ENCODE assay signal across 13 cellular contexts in genomic region chr3:11604139-11604895, GRCh38. TPM values are rescaled to one million over a fixed set of nuclear protein-coding genes. Genes with fewer than 3 reads are reported as not detected.
DNase-seq lines count a peak whose midpoint lies in the region; ATAC-seq and TF ChIP-seq lines count a peak whose summit lies in the region.
"Had no signal": no experiment of that assay in that cellular context is flagged by ENCODE, and none has a peak within 500 bp of the region (broad histone marks: within the 10 kb centered on the region; RNA-seq: fewer than 3 reads in every experiment).

No MANE protein-coding gene starts in this region.

- peak overlapping the region; percentile 52 for H3K4me3 Mint-ChIP-seq in chondrocyte (ENCODE audit: unreplicated experiment)
- H3K4me3 Mint-ChIP-seq in MCF 10A (ENCODE audit: unreplicated experiment) = no peak overlapping the region
- H3K4me3 Mint-ChIP-seq: natural killer cell treated with Interleukin-12 subunit alpha and Interleukin-12 subunit beta and Interleukin-15 and Interleukin-18, amount 100 ng/mL, for 72 hours had no signal

- TF ChIP-seq CTCF in heart right ventricle (IDR thresholded peaks at IDR 0.05) (no peak), chondrocyte (IDR thresholded peaks at IDR 0.05) (no peak), uterus (IDR thresholded peaks at IDR 0.05) (no peak), MCF 10A (IDR thresholded peaks at IDR 0.05; ENCODE audit: unreplicated experiment) (no peak)

- no peaks in the 10 kb centered on the region for H3K9me3 ChIP-seq in heart right ventricle
- no peaks in the 10 kb centered on the region for H3K9me3 ChIP-seq in mesodermal cell (ENCODE audit: control insufficient read depth, low read length)
- no peaks in the 10 kb centered on the region for H3K9me3 ChIP-seq in uterus

- H3K27ac ChIP-seq in heart right ventricle = peak overlapping the region; percentile 26 to 87 (median 82)
- H3K27ac ChIP-seq in mesodermal cell (ENCODE audit: low read depth, low read length, severe bottlenecking) = peak overlapping the region; percentile 98
- H3K27ac ChIP-seq in uterus = peak overlapping the region; percentile 86 to 94

- TF ChIP-seq POLR2A in uterus (IDR thresholded peaks at IDR 0.05) = no peak

- H3K27me3 ChIP-seq in heart right ventricle = no peaks in the 10 kb centered on the region
- H3K27me3 ChIP-seq in uterus = no peaks in the 10 kb centered on the region

- no peak for DNase-seq in heart right ventricle
- no peak for DNase-seq in Right ventricle myocardium inferior (ENCODE audit: missing footprints)
- DNase-seq in chondrocyte (ENCODE audit: low spot score) = no peak
- DNase-seq in uterus = no peak
- no peak for DNase-seq in SKM-1 treated with dmso at 0.1 percent for 144 hours (lab: John Stamatoyannopoulos, UW; ENCODE audit: unreplicated experiment)
- no peak for DNase-seq in MCF 10A (ENCODE audit: unreplicated experiment)
- DNase-seq: activated CD4-positive, alpha-beta T cell treated with anti-CD3 and anti-CD28 coated beads, Interleukin-2, amount 50 U/mL, for 4 hours; AML-193; effector CD8-positive, alpha-beta T cell; NCI-H524 had no signal

- H3K36me3 ChIP-seq in heart right ventricle = peaks cover 0 to 32% (median 0%) of the 10 kb centered on the region in 9 donors
- H3K36me3 ChIP-seq in mesodermal cell (ENCODE audit: control insufficient read depth, insufficient read depth, low read length) = peaks cover 38% of the 10 kb centered on the region
- no peaks in the 10 kb centered on the region for H3K36me3 ChIP-seq in uterus

- BruUV-seq in MCF 10A (replicated peaks; lab: Mats Ljungman, UMichigan) = no TSS peak

- no peaks in the 10 kb centered on the region for H3K9me3 Mint-ChIP-seq in chondrocyte (ENCODE audit: low read depth)
- no peaks in the 10 kb centered on the region for H3K9me3 Mint-ChIP-seq in MCF 10A (ENCODE audit: unreplicated experiment)
- H3K9me3 Mint-ChIP-seq: natural killer cell treated with Interleukin-12 subunit alpha and Interleukin-12 subunit beta and Interleukin-15 and Interleukin-18, amount 100 ng/mL, for 72 hours had no signal

- peaks cover 10 to 93% (median 83%) of the 10 kb centered on the region in 9 donors for H3K4me1 ChIP-seq in heart right ventricle
- peaks cover 68% of the 10 kb centered on the region for H3K4me1 ChIP-seq in mesodermal cell (ENCODE audit: control insufficient read depth, insufficient read depth, low read length, poor library complexity, severe bottlenecking)
- peaks cover 26 to 38% of the 10 kb centered on the region in 2 donors for H3K4me1 ChIP-seq in uterus

- peak in 1 of 8 donors; percentile 3 for ATAC-seq in heart right ventricle
- no peak for ATAC-seq in Right ventricle myocardium inferior
- no peak for ATAC-seq in GM19463 (IDR thresholded peaks at IDR 0.05; ENCODE audit: unreplicated experiment)
- ATAC-seq: natural killer cell treated with Interleukin-12 subunit alpha and Interleukin-12 subunit beta and Interleukin-15 and Interleukin-18, amount 100 ng/mL, for 72 hours had no signal

- POLR2A ChIA-PET in MCF 10A (lab: Yijun Ruan, JAX) = no interaction called here

- intact Hi-C loops in heart right ventricle (cut with DNase I) = loop anchor here in 6 of 10 donors (5.0 kb wide), 2 partner anchors 33 to 38 kb away; partner anchors contain the start of gene VGLL4 (in 3 of the 6)
- intact Hi-C loops in Right ventricle myocardium inferior (cut with DNase I) = loop anchor here (5.0 kb wide), 1 partner anchor 38 kb away; the partner anchor contains the start of gene VGLL4
- intact Hi-C loops in uterus (cut with DNase I; ENCODE audit: low total_unique reads) = no loop called here
- intact Hi-C loops in MCF 10A (cut with micrococcal nuclease) = no loop called here

- H3K27ac Mint-ChIP-seq in chondrocyte (ENCODE audit: unreplicated experiment) (peak overlapping the region; percentile 100), MCF 10A (ENCODE audit: low read depth, unreplicated experiment) (no peak overlapping the region)

- peaks cover 95% of the 10 kb centered on the region for H3K4me1 Mint-ChIP-seq in chondrocyte (ENCODE audit: low read depth)
- H3K4me1 Mint-ChIP-seq in MCF 10A (ENCODE audit: insufficient read depth, unreplicated experiment) = peaks cover 51% of the 10 kb centered on the region

- 55 to 64% methylated on average over 15 of the region's 15 CpGs for WGBS in heart right ventricle, 2 donors
- WGBS in mesodermal cell (ENCODE audit: insufficient coverage in 2 of 2), 2 experiments = 74 to 75% methylated on average over 12 to 13 of the region's 15 CpGs

- H3K4me3 ChIP-seq in heart right ventricle (peak overlapping the region in 1 of 10 donors; percentile 2), mesodermal cell (ENCODE audit: extremely low read depth, insufficient read depth, low read length, poor library complexity, severe bottlenecking) (no peak overlapping the region), uterus (no peak overlapping the region)

- H3K27me3 Mint-ChIP-seq in chondrocyte (ENCODE audit: low read depth) (no peaks in the 10 kb centered on the region), MCF 10A (ENCODE audit: insufficient read depth, unreplicated experiment) (no peaks in the 10 kb centered on the region)
- H3K27me3 Mint-ChIP-seq: natural killer cell treated with Interleukin-12 subunit alpha and Interleukin-12 subunit beta and Interleukin-15 and Interleukin-18, amount 100 ng/mL, for 72 hours had no signal

- CTCF ChIA-PET in MCF 10A (lab: Yijun Ruan, JAX) = interaction anchor here (0.6 kb wide), 1 partner anchor 44 kb away, joined by 3 read pairs; no protein-coding TSS in a partner anchor

- H3K36me3 Mint-ChIP-seq in chondrocyte (ENCODE audit: low read depth) (peaks cover 20% of the 10 kb centered on the region), MCF 10A (ENCODE audit: insufficient read depth, unreplicated experiment) (peaks cover 37% of the 10 kb centered on the region)

RNA-seq across cellular contexts. Expression of gene VGLL4, which starts 39.4 kb away (rescaled TPM):
- 10 to 100 TPM; 20.8 to 46.1 (median 30.3) TPM for total RNA-seq in heart right ventricle
- 10 to 100 TPM; 14.5 to 28.2 TPM for polyA plus RNA-seq in heart right ventricle
- total RNA-seq in Right ventricle myocardium inferior = 26.8 TPM
- total RNA-seq in chondrocyte = 102 to 141 TPM (median 141 TPM) in 3 replicates
- 115 TPM for polyA plus RNA-seq in mesodermal cell (2013, experiment 1 of 2)
- polyA plus RNA-seq in mesodermal cell (2013, experiment 2 of 2) = 90.5 TPM
- total RNA-seq in uterus = 100 to 1,000 TPM in 3 of 4 donors, 10 to 100 TPM in 1; 79.3 to 144 (median 143) TPM
- 31.3 and 31.7 TPM in 2 replicates for total RNA-seq in MCF 10A (2022)

Comparison
In these comparisons a context has a peak if more than half of its experiments do, and no peak if none do; other contexts are left out.
1. intact Hi-C loops: an anchor here in heart right ventricle (5.0 kb wide) and Right ventricle myocardium inferior (5.0 kb wide); none called in uterus and MCF 10A.